ENCODE assay signal across 2 cellular contexts in the genomic region with DNA sequence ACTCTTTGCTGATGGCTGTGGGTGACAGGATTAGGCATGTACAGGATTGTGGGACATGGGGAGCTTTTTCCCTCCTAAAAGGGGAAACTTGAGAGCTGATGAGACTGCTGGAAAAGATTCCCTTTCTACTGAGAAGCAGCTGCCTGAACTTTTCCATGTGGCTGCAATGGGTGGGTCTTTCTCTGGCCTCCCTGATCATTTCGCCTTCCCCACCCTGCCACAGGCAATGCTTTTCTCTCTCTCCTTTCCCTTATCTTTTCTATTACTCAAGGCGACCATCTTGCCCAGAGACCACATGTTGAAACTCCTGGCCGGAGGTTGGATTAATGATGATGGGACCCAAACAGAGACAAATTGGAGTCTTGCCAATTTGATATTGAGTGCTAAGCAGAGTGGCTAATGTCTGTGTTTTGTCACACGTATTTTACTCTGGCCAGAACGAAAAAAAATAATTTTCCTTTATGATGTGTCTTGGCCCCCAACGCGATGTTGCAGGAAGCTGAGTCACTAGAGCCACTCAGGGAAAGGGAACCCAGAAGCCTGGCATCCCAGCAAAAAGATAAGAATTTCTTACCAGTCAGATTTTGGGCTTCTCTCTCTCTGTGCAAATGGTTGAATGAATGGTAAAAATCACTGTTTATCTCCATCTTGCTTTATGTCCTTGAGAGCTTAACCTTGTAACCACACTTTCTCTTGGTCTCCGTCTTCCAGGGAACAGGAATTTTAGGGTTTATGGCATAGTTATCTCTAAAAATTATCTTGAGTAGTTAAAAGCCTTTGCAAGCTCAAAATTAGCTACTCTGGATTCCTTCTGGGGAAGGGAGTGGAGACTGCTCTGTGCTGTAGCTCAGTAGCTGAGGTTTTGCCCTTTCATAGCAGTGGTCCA.
TF ChIP-seq lines count a peak whose summit lies in the region.

No MANE protein-coding gene starts in this region.

TF ChIP-seq in SK-N-SH, 30 proteins besides CTCF, POLR2A, EP300 and RAD21:
- TF ChIP-seq GATA2 (CRISPR knock-in tag; IDR thresholded peaks at IDR 0.05): peak; percentile 72
- no peak for TF ChIP-seq TCF12 (IDR thresholded peaks at IDR 0.05)
TF ChIP-seq in SK-N-SH: peak in this region for 1.

TF ChIP-seq in H1, 55 proteins besides CTCF, POLR2A, EP300 and RAD21:
- TF ChIP-seq YY1 (IDR thresholded peaks at IDR 0.05; ENCODE audit: low read depth, low read length) (0 out of 2 replicates have a peak, but pooled peaks have one; percentile 7), CHD7 (IDR thresholded peaks at IDR 0.05; ENCODE audit: insufficient replicate concordance, low read length) (no peak), FOSL1 (IDR thresholded peaks at IDR 0.05; ENCODE audit: insufficient read depth, low read depth, low read length) (no peak)
- TF ChIP-seq, protein P1, sequence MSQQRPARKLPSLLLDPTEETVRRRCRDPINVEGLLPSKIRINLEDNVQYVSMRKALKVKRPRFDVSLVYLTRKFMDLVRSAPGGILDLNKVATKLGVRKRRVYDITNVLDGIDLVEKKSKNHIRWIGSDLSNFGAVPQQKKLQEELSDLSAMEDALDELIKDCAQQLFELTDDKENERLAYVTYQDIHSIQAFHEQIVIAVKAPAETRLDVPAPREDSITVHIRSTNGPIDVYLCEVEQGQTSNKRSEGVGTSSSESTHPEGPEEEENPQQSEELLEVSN (IDR thresholded peaks at IDR 0.05): peak; percentile 46; the same call in 1 of the 2 replicates
